Comparison of ENCODE assay signal across 9 cellular contexts in genomic region chr16:62041401-62041800, GRCh38. TPM values are rescaled to one million over a fixed set of nuclear protein-coding genes. Genes with fewer than 3 reads are reported as not detected.
DNase-seq lines count a peak whose midpoint lies in the region; ATAC-seq, FAIRE-seq and TF ChIP-seq lines count a peak whose summit lies in the region.
"Had no signal": no experiment of that assay in that cellular context is flagged by ENCODE, and none has a peak within 500 bp of the region (broad histone marks: within the 10 kb centered on the region; RNA-seq: fewer than 3 reads in every experiment).

No MANE protein-coding gene starts in this region.

- H3K4me3 Mint-ChIP-seq in astrocyte (ENCODE audit: unreplicated experiment), result no peak overlapping the region
- no peak overlapping the region for H3K4me3 Mint-ChIP-seq in activated naive CD8-positive, alpha-beta T cell treated with anti-CD3 and anti-CD28 coated beads, Interleukin-2, amount 50 U/mL, for 24 hours
- no peak overlapping the region for H3K4me3 Mint-ChIP-seq in activated CD4-positive, alpha-beta T cell treated with anti-CD3 and anti-CD28 coated beads, Interleukin-2, amount 10 ng/mL, durations not matched to agents 24 days and 14 days

- H3K27me3 ChIP-seq in astrocyte (ENCODE audit: insufficient read depth, low read length) (peaks cover 18% of the 10 kb centered on the region), aorta (ENCODE audit: control insufficient read depth in 1 of 2, insufficient read depth in 2 of 2, low read length in 1 of 2) (no peaks in the 10 kb centered on the region)

- FAIRE-seq in astrocyte (lab: Jason Lieb, UNC), result no peak
- FAIRE-seq: pancreas had no signal

- H3K27ac Mint-ChIP-seq in astrocyte (ENCODE audit: unreplicated experiment), result no peak overlapping the region
- no peak overlapping the region for H3K27ac Mint-ChIP-seq in activated naive CD8-positive, alpha-beta T cell treated with anti-CD3 and anti-CD28 coated beads, Interleukin-2, amount 50 U/mL, for 24 hours
- H3K27ac Mint-ChIP-seq in activated CD4-positive, alpha-beta T cell treated with anti-CD3 and anti-CD28 coated beads, Interleukin-2, amount 10 ng/mL, durations not matched to agents 24 days and 14 days, result no peak overlapping the region

- no peak overlapping the region for H3K4me2 ChIP-seq in astrocyte (ENCODE audit: low read length)

- TF ChIP-seq CTCF in LNCaP clone FGC (IDR thresholded peaks at IDR 0.05; ENCODE audit: control insufficient read depth, extremely low read depth, insufficient read depth), result peak; percentile 62
- TF ChIP-seq CTCF in astrocyte (IDR thresholded peaks at IDR 0.05; ENCODE audit: insufficient read depth, low read depth, low read length), result peak; percentile 54

- H3K4me1 Mint-ChIP-seq in astrocyte (ENCODE audit: low read depth, unreplicated experiment), result peaks cover 2% of the 10 kb centered on the region
- H3K4me1 Mint-ChIP-seq in activated naive CD8-positive, alpha-beta T cell treated with anti-CD3 and anti-CD28 coated beads, Interleukin-2, amount 50 U/mL, for 24 hours, result no peaks in the 10 kb centered on the region
- no peaks in the 10 kb centered on the region for H3K4me1 Mint-ChIP-seq in activated CD4-positive, alpha-beta T cell treated with anti-CD3 and anti-CD28 coated beads, Interleukin-2, amount 10 ng/mL, durations not matched to agents 24 days and 14 days

- H3K4me1 ChIP-seq in astrocyte (ENCODE audit: insufficient read depth, low read length), result no peaks in the 10 kb centered on the region
- H3K4me1 ChIP-seq in aorta (ENCODE audit: control insufficient read depth in 1 of 2, insufficient read depth in 2 of 2, low read length in 2 of 2), result no peaks in the 10 kb centered on the region
- H3K4me1 ChIP-seq: pancreas had no signal

- no peak overlapping the region for H2AFZ ChIP-seq in astrocyte (ENCODE audit: low read depth, low read length)

- DNase-seq in EH (ENCODE audit: low read depth), result peak; percentile 32
- DNase-seq in LNCaP clone FGC (ENCODE audit: low read depth), result peak; percentile 2
- DNase-seq in astrocyte (ENCODE audit: low read depth), result peak; percentile 20
- peak; percentile 60 for DNase-seq in myocyte (ENCODE audit: low read depth)
- no peak for DNase-seq in activated naive CD8-positive, alpha-beta T cell treated with anti-CD3 and anti-CD28 coated beads, Interleukin-2, amount 50 U/mL, for 24 hours
- DNase-seq in activated CD4-positive, alpha-beta T cell treated with anti-CD3 and anti-CD28 coated beads, Interleukin-2, amount 10 ng/mL, durations not matched to agents 24 days and 14 days, result no peak
- no peak for DNase-seq in aorta
- DNase-seq: pancreas had no signal

- intact Hi-C loops in activated CD4-positive, alpha-beta T cell treated with anti-CD3 and anti-CD28 coated beads, Interleukin-2, amount 10 ng/mL, durations not matched to agents 24 days and 14 days (cut with micrococcal nuclease), result no loop called here
- intact Hi-C loops in aorta (cut with DNase I), result no loop called here

- H3K27ac ChIP-seq in astrocyte (ENCODE audit: low read depth, low read length) (no peak overlapping the region), aorta (ENCODE audit: low read depth in 1 of 2, low read length in 2 of 2) (no peak overlapping the region)
- H3K27ac ChIP-seq: pancreas had no signal

- no peaks in the 10 kb centered on the region for H3K79me2 ChIP-seq in astrocyte (ENCODE audit: insufficient read depth, low read length)

- H3K9ac ChIP-seq in astrocyte (ENCODE audit: low read length), result no peak overlapping the region

- H3K27me3 Mint-ChIP-seq in astrocyte (ENCODE audit: low read depth, unreplicated experiment), result peaks cover 24% of the 10 kb centered on the region
- peaks cover 15% of the 10 kb centered on the region for H3K27me3 Mint-ChIP-seq in activated naive CD8-positive, alpha-beta T cell treated with anti-CD3 and anti-CD28 coated beads, Interleukin-2, amount 50 U/mL, for 24 hours
- H3K27me3 Mint-ChIP-seq in activated CD4-positive, alpha-beta T cell treated with anti-CD3 and anti-CD28 coated beads, Interleukin-2, amount 10 ng/mL, durations not matched to agents 24 days and 14 days, result peaks cover 6% of the 10 kb centered on the region

- H3K9me3 ChIP-seq in astrocyte (ENCODE audit: insufficient read depth, low read depth, low read length), result no peaks in the 10 kb centered on the region
- no peaks in the 10 kb centered on the region for H3K9me3 ChIP-seq in aorta (ENCODE audit: control insufficient read depth, low read length)
- H3K9me3 ChIP-seq: pancreas had no signal

- no peaks in the 10 kb centered on the region for H3K9me3 Mint-ChIP-seq in astrocyte (ENCODE audit: unreplicated experiment)
- H3K9me3 Mint-ChIP-seq in activated naive CD8-positive, alpha-beta T cell treated with anti-CD3 and anti-CD28 coated beads, Interleukin-2, amount 50 U/mL, for 24 hours, result peaks cover 4% of the 10 kb centered on the region
- peaks cover 4% of the 10 kb centered on the region for H3K9me3 Mint-ChIP-seq in activated CD4-positive, alpha-beta T cell treated with anti-CD3 and anti-CD28 coated beads, Interleukin-2, amount 10 ng/mL, durations not matched to agents 24 days and 14 days

- no peaks in the 10 kb centered on the region for H3K36me3 Mint-ChIP-seq in astrocyte (ENCODE audit: low read depth, unreplicated experiment)
- H3K36me3 Mint-ChIP-seq in activated naive CD8-positive, alpha-beta T cell treated with anti-CD3 and anti-CD28 coated beads, Interleukin-2, amount 50 U/mL, for 24 hours (ENCODE audit: low read depth), result no peaks in the 10 kb centered on the region
- H3K36me3 Mint-ChIP-seq in activated CD4-positive, alpha-beta T cell treated with anti-CD3 and anti-CD28 coated beads, Interleukin-2, amount 10 ng/mL, durations not matched to agents 24 days and 14 days (ENCODE audit: low read depth), result no peaks in the 10 kb centered on the region

- WGBS in aorta, 2 donors, result 2 to 7% methylated on average over 4 of the region's 4 CpGs

- no peak overlapping the region for H3K4me3 ChIP-seq in LNCaP clone FGC (ENCODE audit: low read depth, low read length)
- no peak overlapping the region for H3K4me3 ChIP-seq in astrocyte (ENCODE audit: insufficient read depth, low read depth, low read length)
- H3K4me3 ChIP-seq in aorta (ENCODE audit: low read length in 2 of 2), result no peak overlapping the region
- H3K4me3 ChIP-seq: pancreas had no signal

- H3K36me3 ChIP-seq in astrocyte (ENCODE audit: insufficient read depth, low read length) (no peaks in the 10 kb centered on the region), aorta (ENCODE audit: control insufficient read depth in 1 of 2, insufficient read depth in 2 of 2, low read length in 1 of 2) (no peaks in the 10 kb centered on the region)
- H3K36me3 ChIP-seq: pancreas had no signal

- no peaks in the 10 kb centered on the region for H4K20me1 ChIP-seq in astrocyte (ENCODE audit: insufficient read depth, low read length)

- ATAC-seq in GM18861 (IDR thresholded peaks at IDR 0.05; ENCODE audit: unreplicated experiment), result no peak
- no peak for ATAC-seq in activated naive CD8-positive, alpha-beta T cell treated with anti-CD3 and anti-CD28 coated beads, Interleukin-2, amount 50 U/mL, for 24 hours
- no peak for ATAC-seq in aorta (ENCODE audit: low FRiP score)

RNA-seq across cellular contexts. Expression of gene CDH8, which starts 5.2 kb away (rescaled TPM):
- 13.2 and 17.5 TPM in 2 replicates for total RNA-seq in astrocyte
- 13.6 and 38.7 TPM in 2 replicates for total RNA-seq in myocyte
- polyA plus RNA-seq in myocyte (2012), result 5.5 TPM
- 0.70 TPM in 1 of 2 replicates, not detected in the other for total RNA-seq in activated CD4-positive, alpha-beta T cell treated with anti-CD3 and anti-CD28 coated beads, Interleukin-2, amount 10 ng/mL, durations not matched to agents 24 days and 14 days
- 10 to 100 TPM in 1 of 2 donors, 1 to 10 TPM in 1; 4.1 to 15.4 TPM for total RNA-seq in aorta
- 1 to 10 TPM in 1 of 2 donors, under 1 TPM in 1; 0.33 to 3.4 TPM for polyA plus RNA-seq in aorta

Comparison
In these comparisons a context has a peak if more than half of its experiments do, and no peak if none do; other contexts are left out.
1. DNase-seq: peak in EH (single experiment), LNCaP clone FGC (single experiment), astrocyte (single experiment) and myocyte (single experiment); none in activated naive CD8-positive, alpha-beta T cell treated with anti-CD3 and anti-CD28 coated beads, Interleukin-2, amount 50 U/mL, for 24 hours (single experiment), activated CD4-positive, alpha-beta T cell treated with anti-CD3 and anti-CD28 coated beads, Interleukin-2, amount 10 ng/mL, durations not matched to agents 24 days and 14 days (single experiment) and aorta (0 of 2).